In genomic region chr12:51687142-51687935, GRCh38 we compare ENCODE assay signal across 15 cellular contexts.
A peak's percentile ranks its signal among the peaks of the same experiment; 100 is the strongest.
DNase-seq lines count a peak whose midpoint lies in the region; ATAC-seq and TF ChIP-seq lines count a peak whose summit lies in the region.
"Had no signal": no experiment of that assay in that cellular context is flagged by ENCODE, and none has a peak within 500 bp of the region (broad histone marks: within the 10 kb centered on the region; RNA-seq: fewer than 3 reads in every experiment).

No MANE protein-coding gene starts in this region.

- TF ChIP-seq POLR2A in lower leg skin (IDR thresholded peaks at IDR 0.05), result no peak

- peaks cover 3% of the 10 kb centered on the region for H3K27me3 Mint-ChIP-seq in MCF 10A (ENCODE audit: insufficient read depth, unreplicated experiment)
- H3K27me3 Mint-ChIP-seq in activated CD4-positive, alpha-beta memory T cell treated with anti-CD3 and anti-CD28 coated beads, Interleukin-2, amount 10 ng/mL, durations not matched to agents 7 days and 5 days, result peaks cover 12% of the 10 kb centered on the region

- intact Hi-C loops in MCF 10A (cut with micrococcal nuclease), result no loop called here
- intact Hi-C loops in lower leg skin (cut with DNase I; ENCODE audit: low total_unique reads), result no loop called here

- H3K4me3 ChIP-seq in lower leg skin (ENCODE audit: low read depth, poor library complexity, severe bottlenecking), result no peak overlapping the region
- H3K4me3 ChIP-seq: BLaER1 treated with 17β-estradiol and CSF1 and Interleukin-3, amounts not matched to agents 10 nM and 100 nM had no signal

- TF ChIP-seq CTCF in MCF 10A (IDR thresholded peaks at IDR 0.05; ENCODE audit: unreplicated experiment) (no peak), lower leg skin (IDR thresholded peaks at IDR 0.05) (no peak)

- DNase-seq in AML-193 (lab: John Stamatoyannopoulos, UW) (peak; percentile 81), LHCN-M2 (ENCODE audit: low read depth) (peak; percentile 70), MCF 10A (ENCODE audit: unreplicated experiment) (peak; percentile 76), left lobe of liver (ENCODE audit: low spot score) (no peak), iPS-NIHi11 (ENCODE audit: low spot score) (no peak), DMS 273 treated with DMSO at 0.1 percent for 48 hours (lab: John Stamatoyannopoulos, UW) (no peak), lower leg skin (ENCODE audit: low spot score in 2 of 2) (no peak)
- DNase-seq in activated CD4-positive, alpha-beta memory T cell treated with anti-CD3 and anti-CD28 coated beads, Interleukin-2, amount 10 ng/mL, durations not matched to agents 7 days and 5 days, result no peak
- DNase-seq: activated CD4-positive, alpha-beta T cell treated with anti-CD3 and anti-CD28 coated beads for 48 hours; activated naive CD4-positive, alpha-beta T cell; cerebellar nuclear complex; NCI-H1694 treated with DMSO at 0.1 percent for 48 hours; stimulated activated CD4-positive, alpha-beta T cell treated with anti-CD3 and anti-CD28 coated beads, Interleukin-12 subunit alpha, Interleukin-12 subunit beta, amount 100 ng/mL, for 4 hours; stimulated activated CD8-positive, alpha-beta memory T cell treated with anti-CD3 and anti-CD28 coated beads, Interleukin-4, amount 100 ng/mL, for 48 hours had no signal

- POLR2A ChIA-PET in MCF 10A (lab: Yijun Ruan, JAX), result interaction anchor here (0.6 kb wide), 2 partner anchors 448 to 1218 kb away, joined by 3 read pairs; partner anchors contain the start of gene KRT8
- POLR2A ChIA-PET in activated CD4-positive, alpha-beta memory T cell treated with anti-CD3 and anti-CD28 coated beads, Interleukin-2, amount 10 ng/mL, durations not matched to agents 7 days and 5 days (lab: Charles Lee), result no interaction called here

- TSS peak; percentile 68 for BruUV-seq in MCF 10A (replicated peaks; lab: Mats Ljungman, UMichigan)

- H3K27ac Mint-ChIP-seq in MCF 10A (ENCODE audit: low read depth, unreplicated experiment), result peak overlapping the region; percentile 47
- no peak overlapping the region for H3K27ac Mint-ChIP-seq in activated CD4-positive, alpha-beta memory T cell treated with anti-CD3 and anti-CD28 coated beads, Interleukin-2, amount 10 ng/mL, durations not matched to agents 7 days and 5 days

- CTCF ChIA-PET in MCF 10A (lab: Yijun Ruan, JAX), result interaction anchor here (0.6 to 1.2 kb wide), 4 partner anchors 12 to 1720 kb away, joined by 3 read pairs; no protein-coding TSS in a partner anchor
- CTCF ChIA-PET in activated CD4-positive, alpha-beta memory T cell treated with anti-CD3 and anti-CD28 coated beads, Interleukin-2, amount 10 ng/mL, durations not matched to agents 7 days and 5 days (lab: Charles Lee), result no interaction called here

- no peaks in the 10 kb centered on the region for H3K9me3 Mint-ChIP-seq in MCF 10A (ENCODE audit: unreplicated experiment)
- H3K9me3 Mint-ChIP-seq in activated CD4-positive, alpha-beta memory T cell treated with anti-CD3 and anti-CD28 coated beads, Interleukin-2, amount 10 ng/mL, durations not matched to agents 7 days and 5 days, result no peaks in the 10 kb centered on the region

- H3K4me3 Mint-ChIP-seq in MCF 10A (ENCODE audit: unreplicated experiment), result no peak overlapping the region
- H3K4me3 Mint-ChIP-seq in activated CD4-positive, alpha-beta memory T cell treated with anti-CD3 and anti-CD28 coated beads, Interleukin-2, amount 10 ng/mL, durations not matched to agents 7 days and 5 days, result no peak overlapping the region

- peaks cover 36% of the 10 kb centered on the region for H3K4me1 Mint-ChIP-seq in MCF 10A (ENCODE audit: insufficient read depth, unreplicated experiment)
- H3K4me1 Mint-ChIP-seq in activated CD4-positive, alpha-beta memory T cell treated with anti-CD3 and anti-CD28 coated beads, Interleukin-2, amount 10 ng/mL, durations not matched to agents 7 days and 5 days, result peaks cover 17% of the 10 kb centered on the region

- peak; percentile 36 for ATAC-seq in left lobe of liver

- 78 to 82% methylated on average over 9 of the region's 9 CpGs for WGBS in lower leg skin, 2 donors

- peaks cover 6% of the 10 kb centered on the region for H3K36me3 Mint-ChIP-seq in MCF 10A (ENCODE audit: insufficient read depth, unreplicated experiment)
- no peaks in the 10 kb centered on the region for H3K36me3 Mint-ChIP-seq in activated CD4-positive, alpha-beta memory T cell treated with anti-CD3 and anti-CD28 coated beads, Interleukin-2, amount 10 ng/mL, durations not matched to agents 7 days and 5 days (ENCODE audit: low read depth)

Comparison
In these comparisons a context has a peak if more than half of its experiments do, and no peak if none do; other contexts are left out.
1. DNase-seq: peak in AML-193 (2 of 2), LHCN-M2 (single experiment) and MCF 10A (single experiment); none in left lobe of liver (single experiment), iPS-NIHi11 (single experiment), activated CD4-positive, alpha-beta memory T cell treated with anti-CD3 and anti-CD28 coated beads, Interleukin-2, amount 10 ng/mL, durations not matched to agents 7 days and 5 days (single experiment), DMS 273 treated with DMSO at 0.1 percent for 48 hours (single experiment) and lower leg skin (0 of 2).